In genomic region chr5:72377920-72378635, GRCh38 we compare ENCODE assay signal across 11 cellular contexts. TPM values are rescaled to one million over a fixed set of nuclear protein-coding genes. Genes with fewer than 3 reads are reported as not detected.
DNase-seq lines count a peak whose midpoint lies in the region; ATAC-seq and TF ChIP-seq lines count a peak whose summit lies in the region.
"Had no signal": no experiment of that assay in that cellular context is flagged by ENCODE, and none has a peak within 500 bp of the region (broad histone marks: within the 10 kb centered on the region; RNA-seq: fewer than 3 reads in every experiment).

No MANE protein-coding gene starts in this region.

- no peak for TF ChIP-seq POLR2A in breast epithelium (IDR thresholded peaks at IDR 0.05)

- peak; percentile 90 for ATAC-seq in Right ventricle myocardium inferior
- peak; percentile 77 to 81 for ATAC-seq in right cardiac atrium
- peak; percentile 71 for ATAC-seq in aorta (ENCODE audit: low FRiP score)
- ATAC-seq in HG03039 (IDR thresholded peaks at IDR 0.05; ENCODE audit: unreplicated experiment): no peak
- no peak for ATAC-seq in GM19328 (IDR thresholded peaks at IDR 0.05; ENCODE audit: unreplicated experiment)
- no peak for ATAC-seq in GM18517 (IDR thresholded peaks at IDR 0.05; ENCODE audit: unreplicated experiment)
- ATAC-seq: left lobe of liver had no signal

- WGBS in right cardiac atrium: 49% methylated on average over 4 of the region's 4 CpGs
- 43 to 51% methylated on average over 4 of the region's 4 CpGs for WGBS in aorta, 2 donors

- H3K36me3 ChIP-seq in breast epithelium: no peaks in the 10 kb centered on the region
- no peaks in the 10 kb centered on the region for H3K36me3 ChIP-seq in aorta (ENCODE audit: control insufficient read depth in 1 of 2, insufficient read depth in 2 of 2, low read length in 1 of 2)

- H3K9me3 ChIP-seq in breast epithelium (no peaks in the 10 kb centered on the region), right cardiac atrium (ENCODE audit: control insufficient read depth, low read length) (no peaks in the 10 kb centered on the region), aorta (ENCODE audit: control insufficient read depth, low read length) (no peaks in the 10 kb centered on the region)

- intact Hi-C loops in Right ventricle myocardium inferior (cut with DNase I) (no loop called here), cardiac septum (cut with DNase I) (loop anchor here (2.0 kb wide), 1 partner anchor 75 kb away; no protein-coding TSS in a partner anchor), breast epithelium (cut with DNase I; ENCODE audit: low total_unique reads) (no loop called here), right cardiac atrium (cut with DNase I) (loop anchor here in 1 of 4 donors (10.0 kb wide), 1 partner anchor 147 kb away; no protein-coding TSS in a partner anchor), aorta (cut with DNase I) (loop anchor here (2.0 to 5.0 kb wide), 3 partner anchors 63 to 139 kb away; no protein-coding TSS in a partner anchor)

- H3K4me3 ChIP-seq in breast epithelium (no peak overlapping the region), right cardiac atrium (ENCODE audit: low read length) (no peak overlapping the region), aorta (ENCODE audit: low read length in 2 of 2) (no peak overlapping the region)

- H3K27me3 ChIP-seq in breast epithelium (no peaks in the 10 kb centered on the region), right cardiac atrium (ENCODE audit: control insufficient read depth, insufficient read depth) (no peaks in the 10 kb centered on the region), aorta (ENCODE audit: control insufficient read depth in 1 of 2, insufficient read depth in 2 of 2, low read length in 1 of 2) (no peaks in the 10 kb centered on the region)

- no peak for TF ChIP-seq CTCF in breast epithelium (IDR thresholded peaks at IDR 0.05)

- H3K4me1 ChIP-seq in breast epithelium (no peaks in the 10 kb centered on the region), right cardiac atrium (ENCODE audit: control insufficient read depth, insufficient read depth, low read length) (peaks cover 6% of the 10 kb centered on the region), aorta (ENCODE audit: control insufficient read depth in 1 of 2, insufficient read depth in 2 of 2, low read length in 2 of 2) (peaks cover 3 to 4% of the 10 kb centered on the region in 2 donors)

- H3K27ac ChIP-seq in breast epithelium (peak overlapping the region; percentile 10 to 41), right cardiac atrium (ENCODE audit: low read length) (peak overlapping the region; percentile 7), aorta (ENCODE audit: low read depth in 1 of 2, low read length in 2 of 2) (peak overlapping the region in 1 of 2 donors; percentile 29)

- no peak for DNase-seq in Right ventricle myocardium inferior (ENCODE audit: missing footprints)
- no peak for DNase-seq in cardiac septum (ENCODE audit: low spot score)
- no peak for DNase-seq in breast epithelium (ENCODE audit: low spot score in 2 of 2)
- peak in 2 of 3 donors; percentile 62 to 68 for DNase-seq in right cardiac atrium
- peak; percentile 60 to 76 for DNase-seq in aorta
- DNase-seq: activated CD4-positive, alpha-beta T cell treated with anti-CD3 and anti-CD28 coated beads, Interleukin-2, amount 50 U/mL, for 4 hours; activated gamma-delta T cell had no signal

RNA-seq across cellular contexts. Expression of gene PTCD2, which starts 57.9 kb away (rescaled TPM):
- 15.5 TPM for total RNA-seq in Right ventricle myocardium inferior
- total RNA-seq in cardiac septum: 17.3 TPM
- total RNA-seq in breast epithelium: 10 to 100 TPM in 1 of 3 donors, 1 to 10 TPM in 2; 5.6 to 10.1 (median 7.5) TPM
- 10 to 100 TPM; 10.1 to 14.0 (median 12.7) TPM for total RNA-seq in right cardiac atrium
- polyA plus RNA-seq in right cardiac atrium: 6.9 TPM
- 1 to 10 TPM; 4.2 to 9.3 TPM for total RNA-seq in aorta
- 1 to 10 TPM; 2.6 to 4.3 TPM for polyA plus RNA-seq in aorta

RNA-seq across cellular contexts. Expression of gene MRPS27, which starts 58.0 kb away (rescaled TPM):
- 65.5 TPM for total RNA-seq in Right ventricle myocardium inferior
- 60.4 TPM for total RNA-seq in cardiac septum
- total RNA-seq in breast epithelium: 10 to 100 TPM; 47.8 to 71.3 (median 51.8) TPM
- total RNA-seq in right cardiac atrium: 10 to 100 TPM; 45.1 to 71.7 (median 61.2) TPM
- 40.5 TPM for polyA plus RNA-seq in right cardiac atrium
- 10 to 100 TPM; 37.0 to 42.1 TPM for total RNA-seq in aorta
- polyA plus RNA-seq in aorta: 10 to 100 TPM; 22.5 to 32.4 TPM

Comparison
In these comparisons a context has a peak if more than half of its experiments do, and no peak if none do; other contexts are left out.
1. DNase-seq: peak in right cardiac atrium (2 of 3) and aorta (2 of 2); none in Right ventricle myocardium inferior (single experiment), cardiac septum (single experiment) and breast epithelium (0 of 2).
2. intact Hi-C loops: an anchor here in cardiac septum (2.0 kb wide) and aorta (2.0 to 5.0 kb wide); none called in Right ventricle myocardium inferior and breast epithelium.
3. ATAC-seq: peak in Right ventricle myocardium inferior (single experiment), right cardiac atrium (2 of 2) and aorta (single experiment); none in HG03039 (single experiment), GM19328 (single experiment) and GM18517 (single experiment).